Comparison of ENCODE assay signal across 8 cellular contexts in the genomic region with DNA sequence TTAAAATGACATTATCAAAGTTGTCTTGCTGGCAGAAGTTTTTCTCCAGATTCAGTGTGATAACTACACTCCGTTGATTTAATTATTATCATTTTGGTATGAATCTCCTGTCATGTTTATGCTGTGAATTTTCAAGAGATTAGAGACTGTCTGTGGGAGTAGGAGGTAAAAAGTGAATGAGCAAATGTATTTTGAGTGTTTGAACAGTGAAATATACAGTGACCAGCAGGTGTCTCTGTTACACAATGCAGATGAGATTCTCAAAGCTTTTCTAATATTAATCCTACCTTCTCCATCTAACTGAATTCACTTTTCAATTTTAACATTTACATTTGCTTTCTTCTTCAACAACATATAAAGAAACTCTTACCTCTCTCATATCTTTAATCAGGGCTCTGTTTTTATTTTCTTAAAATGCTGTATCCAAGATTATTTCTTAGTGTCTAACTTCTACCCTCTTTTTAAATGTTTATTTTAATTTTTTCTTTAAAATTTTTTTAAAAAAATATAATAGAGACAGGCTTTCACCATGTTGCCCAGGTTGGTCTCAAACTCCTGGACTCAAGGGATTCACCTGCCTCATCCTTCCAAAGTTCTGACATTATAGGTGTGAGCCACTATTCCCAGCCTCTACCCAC. TPM values are rescaled to one million over a fixed set of nuclear protein-coding genes. Genes with fewer than 3 reads are reported as not detected.
DNase-seq lines count a peak whose midpoint lies in the region; ATAC-seq and TF ChIP-seq lines count a peak whose summit lies in the region.

No MANE protein-coding gene starts in this region.

- no peaks in the 10 kb centered on the region for H3K36me3 ChIP-seq in BJ (ENCODE audit: control insufficient read depth, insufficient read depth, low read length)

- H3K4me3 ChIP-seq in BJ (ENCODE audit: low read depth, low read length) (no peak overlapping the region), astrocyte of the cerebellum (ENCODE audit: low read depth, low read length) (no peak overlapping the region)

- ATAC-seq in GM18520 (IDR thresholded peaks at IDR 0.05; ENCODE audit: unreplicated experiment) (peak; percentile 53), left colon (peak; percentile 68), GM19023 (IDR thresholded peaks at IDR 0.05; ENCODE audit: unreplicated experiment) (no peak)

- DNase-seq in BJ (ENCODE audit: low read depth): no peak
- peak; percentile 23 for DNase-seq in NCI-H1105 (lab: John Stamatoyannopoulos, UW)
- DNase-seq in astrocyte of the cerebellum (ENCODE audit: low read depth): peak; percentile 40
- no peak for DNase-seq in left colon
- DNase-seq in OCI-M2 (lab: John Stamatoyannopoulos, UW; ENCODE audit: unreplicated experiment): no peak
- no peak for DNase-seq in NCI-H446 treated with DMSO at 0.1 percent for 48 hours (lab: John Stamatoyannopoulos, UW)

- in situ Hi-C loops in astrocyte of the cerebellum (cut with HindIII; ENCODE audit: low sequenced_read_pairs): no loop called here

- TF ChIP-seq CTCF in BJ (IDR thresholded peaks at IDR 0.05; ENCODE audit: insufficient read depth, low read depth, low read length) (peak; percentile 51), astrocyte of the cerebellum (IDR thresholded peaks at IDR 0.05; ENCODE audit: low read depth, low read length, missing control alignments) (peak; percentile 44)

- POLR2A ChIA-PET in BJ (lab: Charles Lee): no interaction called here

- intact Hi-C loops in left colon (cut with DNase I, micrococcal nuclease): loop anchor here in 1 of 2 donors (10.0 kb wide), 1 partner anchor 1191 kb away; no protein-coding TSS in a partner anchor

- CTCF ChIA-PET in BJ (lab: Yijun Ruan, JAX): interaction anchor here (0.6 to 2.3 kb wide), 6 partner anchors 16 to 1079 kb away, joined by 3 to 11 read pairs (median 3); no protein-coding TSS in a partner anchor

- no peaks in the 10 kb centered on the region for H3K27me3 ChIP-seq in BJ (ENCODE audit: control insufficient read depth, insufficient read depth, low read length)

RNA-seq across cellular contexts. Expression of gene HSPA13, which starts 20.9 kb away (rescaled TPM):
- polyA plus RNA-seq in BJ (2011; rRNA removed): 15.2 and 40.4 TPM in 2 replicates
- 11.1 and 13.4 TPM in 2 replicates for polyA minus RNA-seq in BJ (2011; rRNA and poly(A)+ RNA removed)
- 10 to 100 TPM; 11.1 to 12.2 TPM for total RNA-seq in left colon

Comparison
In these comparisons a context has a peak if more than half of its experiments do, and no peak if none do; other contexts are left out.
1. DNase-seq: peak in NCI-H1105 (single experiment) and astrocyte of the cerebellum (single experiment); none in BJ (single experiment), left colon (0 of 2), OCI-M2 (single experiment) and NCI-H446 treated with DMSO at 0.1 percent for 48 hours (single experiment).